ENCODE assay signal across 28 cellular contexts in the genomic region with DNA sequence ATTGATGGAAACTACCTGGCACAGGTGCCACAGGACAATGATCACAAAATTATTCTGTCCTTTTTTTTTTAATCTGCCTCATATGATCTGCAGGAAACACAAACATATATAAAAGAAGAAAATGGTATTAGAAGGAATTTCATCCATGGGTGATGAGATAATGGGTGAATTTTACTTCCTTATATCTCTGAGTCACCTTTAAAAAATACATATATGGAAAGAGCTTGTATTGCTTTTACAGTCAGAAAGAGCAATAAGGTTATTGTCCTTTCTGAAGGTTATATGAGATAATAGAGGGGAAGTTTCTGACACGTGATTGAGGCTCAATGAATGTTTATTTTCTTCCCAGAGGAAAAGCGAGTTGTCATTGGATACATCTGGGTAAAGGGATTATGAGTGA. TPM values are rescaled to one million over a fixed set of nuclear protein-coding genes. Genes with fewer than 3 reads are reported as not detected.
DNase-seq lines count a peak whose midpoint lies in the region; ATAC-seq, FAIRE-seq and TF ChIP-seq lines count a peak whose summit lies in the region.
"Had no signal": no experiment of that assay in that cellular context is flagged by ENCODE, and none has a peak within 500 bp of the region (broad histone marks: within the 10 kb centered on the region; RNA-seq: fewer than 3 reads in every experiment).

No MANE protein-coding gene starts in this region.

- H3K4me3 Mint-ChIP-seq in glutamatergic neuron (ENCODE audit: unreplicated experiment): no peak overlapping the region
- H3K4me3 Mint-ChIP-seq: CD8-positive, alpha-beta T cell had no signal

- ATAC-seq in gastrocnemius medialis: no peak
- ATAC-seq: CD8-positive, alpha-beta T cell; HCT116; HepG2; Panc1 had no signal

- H3K27ac ChIP-seq in gastrocnemius medialis: peak overlapping the region in 3 of 4 donors; percentile 11 to 55 (median 19)
- H3K27ac ChIP-seq: 22Rv1, HL-60 had no signal

- peaks cover 0 to 4% of the 10 kb centered on the region in 2 donors for H3K36me3 ChIP-seq in gastrocnemius medialis

- in situ Hi-C loops in gastrocnemius medialis (cut with MboI; ENCODE audit: low sequenced_read_pairs in 4 of 4): no loop called here

- intact Hi-C loops in gastrocnemius medialis (cut with DNase I; ENCODE audit: low total_unique reads): no loop called here

- H3K4me1 Mint-ChIP-seq in glutamatergic neuron (ENCODE audit: low read depth, unreplicated experiment): no peaks in the 10 kb centered on the region

- no peaks in the 10 kb centered on the region for H3K27me3 ChIP-seq in gastrocnemius medialis
- H3K27me3 ChIP-seq: BLaER1 treated with 17β-estradiol and CSF1 and Interleukin-3, amounts not matched to agents 10 nM and 100 nM had no signal

- H3K27me3 Mint-ChIP-seq in glutamatergic neuron (ENCODE audit: unreplicated experiment): no peaks in the 10 kb centered on the region

- no peak overlapping the region for H3K27ac Mint-ChIP-seq in glutamatergic neuron (ENCODE audit: unreplicated experiment)
- H3K27ac Mint-ChIP-seq: CD8-positive, alpha-beta T cell had no signal

- no peaks in the 10 kb centered on the region for H3K9me3 Mint-ChIP-seq in glutamatergic neuron (ENCODE audit: unreplicated experiment)
- H3K9me3 Mint-ChIP-seq: CD8-positive, alpha-beta T cell had no signal

- H3K4me3 ChIP-seq in gastrocnemius medialis: no peak overlapping the region
- H3K4me3 ChIP-seq: BLaER1 treated with 17β-estradiol and CSF1 and Interleukin-3, amounts not matched to agents 10 nM and 100 nM had no signal

- peak; percentile 55 for FAIRE-seq in colon (lab: Jason Lieb, UNC)
- no peak for FAIRE-seq in GM12892 (lab: Jason Lieb, UNC)
- FAIRE-seq: GM19239, HepG2 had no signal

- TF ChIP-seq CTCF in gastrocnemius medialis (IDR thresholded peaks at IDR 0.05 in 4 of 5, conservative IDR thresholded peaks at IDR 0.05 in 1 of 5) (no peak), glutamatergic neuron (IDR thresholded peaks at IDR 0.05; ENCODE audit: partially characterized antibody, unreplicated experiment) (no peak)

- H3K9me3 ChIP-seq in gastrocnemius medialis: no peaks in the 10 kb centered on the region
- H3K9me3 ChIP-seq: BLaER1 treated with 17β-estradiol and CSF1 and Interleukin-3, amounts not matched to agents 10 nM and 100 nM had no signal

- H3K36me3 Mint-ChIP-seq in glutamatergic neuron (ENCODE audit: unreplicated experiment): no peaks in the 10 kb centered on the region
- H3K36me3 Mint-ChIP-seq: CD8-positive, alpha-beta T cell had no signal

- DNase-seq in DMS53 (lab: John Stamatoyannopoulos, UW) (peak; percentile 49), DMS53 treated with DMSO at 0.1 percent for 48 hours (lab: John Stamatoyannopoulos, UW; ENCODE audit: unreplicated experiment) (no peak), kidney tubule cell (ENCODE audit: low spot score) (peak; percentile 20), gastrocnemius medialis (no peak), GM12892 (ENCODE audit: insufficient read length) (no peak), glutamatergic neuron (no peak)
- DNase-seq in central memory CD4-positive, alpha-beta T cell: no peak
- DNase-seq: Calu3; CD8-positive, alpha-beta T cell; DMS153; GDM1; GOT3; KBM-7; NCI-H1092; NCI-H1436; NCI-H1930; NCI-H226; NCI-H524; NCI-H774; NK-92 treated with Interleukin-12 subunit alpha and Interleukin-12 subunit beta, amount 100 ng/mL, for 24 hours had no signal

- no peak for TF ChIP-seq POLR2A in gastrocnemius medialis (IDR thresholded peaks at IDR 0.05)
- TF ChIP-seq POLR2A in GM12892 (IDR thresholded peaks at IDR 0.05; ENCODE audit: low read depth, low read length): no peak

- H3K4me1 ChIP-seq in gastrocnemius medialis: peaks cover 0 to 15% of the 10 kb centered on the region in 2 donors

RNA-seq across cellular contexts. Expression of a gene that starts 31.6 kb away (rescaled TPM):
- total RNA-seq in gastrocnemius medialis (10 to 100 TPM in 3 of 4 donors, 1 to 10 TPM in 1; 8.7 to 18.8 (median 15.1) TPM), glutamatergic neuron (ENCODE audit: unreplicated experiment) (11.4 TPM)
- 0.25 TPM for polyA plus RNA-seq in GM12892 (2012; ENCODE audit: missing spikeins)

Comparison
In these comparisons a context has a peak if more than half of its experiments do, and no peak if none do; other contexts are left out.
1. DNase-seq: peak in DMS53 (single experiment) and kidney tubule cell (single experiment); none in DMS53 treated with DMSO at 0.1 percent for 48 hours (single experiment), gastrocnemius medialis (0 of 2), central memory CD4-positive, alpha-beta T cell (single experiment), GM12892 (single experiment) and glutamatergic neuron (single experiment).